ENCODE assay signal across 9 cellular contexts in genomic region chr7:23963461-23963860, GRCh38.
"Had no signal": no experiment of that assay in that cellular context is flagged by ENCODE, and none has a peak within 500 bp of the region (broad histone marks: within the 10 kb centered on the region; RNA-seq: fewer than 3 reads in every experiment).

No MANE protein-coding gene starts in this region.

- ATAC-seq: GM23338, HCT116 had no signal

- H3K9me3 ChIP-seq: HAP-1 had no signal

- H2AFZ ChIP-seq: GM23248, GM23338 had no signal

- H3K27ac ChIP-seq: GM23248 had no signal

- DNase-seq: GM23248, GOT3, H7, H9, HCEC 1CT, HFFc6 had no signal

- H3K9ac ChIP-seq: GM23248 had no signal

- H3K4me2 ChIP-seq: GM23338 had no signal

- H3K4me3 ChIP-seq: GM23248, GM23338, HAP-1 had no signal

- H3K36me3 ChIP-seq: HAP-1 had no signal
